15 cellular contexts compared by ENCODE assay signal in the genomic region with DNA sequence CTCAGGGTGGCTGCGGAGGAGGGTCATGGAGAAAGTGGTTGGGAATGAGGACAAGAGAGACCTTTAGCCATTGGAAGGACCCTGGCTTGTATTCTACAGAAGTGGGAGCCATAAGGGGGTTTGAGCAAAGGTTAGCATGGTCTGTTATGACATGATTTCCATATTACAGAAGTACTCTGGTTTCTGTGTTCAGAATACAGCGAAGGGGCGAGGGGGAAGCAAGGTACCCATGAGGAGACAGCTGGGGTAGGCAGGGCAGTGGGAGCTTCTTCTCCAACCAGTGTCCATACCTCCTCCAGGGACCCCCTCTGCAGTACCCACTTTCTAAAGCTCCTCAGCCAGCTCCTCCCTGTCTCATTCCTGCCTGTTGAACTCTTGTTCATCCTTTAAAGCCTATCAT. TPM values are rescaled to one million over a fixed set of nuclear protein-coding genes. Genes with fewer than 3 reads are reported as not detected.
A peak's percentile ranks its signal among the peaks of the same experiment; 100 is the strongest.
DNase-seq lines count a peak whose midpoint lies in the region; ATAC-seq lines count a peak whose summit lies in the region.
"Had no signal": no experiment of that assay in that cellular context is flagged by ENCODE, and none has a peak within 500 bp of the region (broad histone marks: within the 10 kb centered on the region; RNA-seq: fewer than 3 reads in every experiment).

No MANE protein-coding gene starts in this region.

- no peak for DNase-seq in activated T-cell treated with anti-CD3 and anti-CD28 coated beads, Interleukin-2, amount 50 U/mL, for 24 hours
- DNase-seq in activated T-cell treated with anti-CD3 and anti-CD28 coated beads, Interleukin-2, amount 50 U/mL, for 48 hours: no peak
- no peak for DNase-seq in activated naive CD8-positive, alpha-beta T cell treated with anti-CD3 and anti-CD28 coated beads, Interleukin-2, amount 50 U/mL, for 24 hours
- DNase-seq in mesenchymal stem cell: no peak
- DNase-seq in substantia nigra (lab: John Stamatoyannopoulos, UW): no peak
- DNase-seq in COLO829 (ENCODE audit: low spot score): no peak
- no peak for DNase-seq in NCI-H2081 (lab: John Stamatoyannopoulos, UW)
- DNase-seq: DMS 273 treated with DMSO at 0.1 percent for 48 hours, HFFc6, NCI-H1048, NCI-H1436 treated with DMSO at 0.1 percent for 48 hours, NCI-H2081 treated with DMSO at 0.1 percent for 48 hours, NCI-H510A treated with DMSO at 0.1 percent for 48 hours had no signal

- 97% methylated on average over 3 of the region's 3 CpGs for WGBS in mesenchymal stem cell

- no peaks in the 10 kb centered on the region for H3K27me3 ChIP-seq in mesenchymal stem cell (ENCODE audit: control insufficient read depth in 1 of 2, insufficient read depth in 1 of 2, low read length in 2 of 2)
- H3K27me3 ChIP-seq: BLaER1 had no signal

- H3K4ac ChIP-seq in mesenchymal stem cell (ENCODE audit: low read depth in 1 of 2, low read length in 2 of 2): no peak overlapping the region

- peaks cover 30% of the 10 kb centered on the region for H3K4me1 Mint-ChIP-seq in activated T-cell treated with anti-CD3 and anti-CD28 coated beads, Interleukin-2, amount 50 U/mL, for 24 hours (ENCODE audit: low read depth)
- H3K4me1 Mint-ChIP-seq in activated naive CD8-positive, alpha-beta T cell treated with anti-CD3 and anti-CD28 coated beads, Interleukin-2, amount 50 U/mL, for 24 hours: peaks cover 44% of the 10 kb centered on the region

- H3K27ac Mint-ChIP-seq in activated T-cell treated with anti-CD3 and anti-CD28 coated beads, Interleukin-2, amount 50 U/mL, for 24 hours: peak overlapping the region; percentile 10
- peak overlapping the region; percentile 83 for H3K27ac Mint-ChIP-seq in activated naive CD8-positive, alpha-beta T cell treated with anti-CD3 and anti-CD28 coated beads, Interleukin-2, amount 50 U/mL, for 24 hours
- H3K27ac Mint-ChIP-seq: HFFc6 had no signal

- H2BK120ac ChIP-seq in mesenchymal stem cell (ENCODE audit: low read depth, low read length): no peak overlapping the region

- no peak overlapping the region for H2BK15ac ChIP-seq in mesenchymal stem cell (ENCODE audit: low read depth, poor library complexity, severe bottlenecking)

- H4K8ac ChIP-seq in mesenchymal stem cell (ENCODE audit: low read length): no peak overlapping the region

- H3K4me3 ChIP-seq in mesenchymal stem cell (ENCODE audit: insufficient read depth in 1 of 2, low read depth in 1 of 2, low read length in 2 of 2): no peak overlapping the region
- H3K4me3 ChIP-seq: BLaER1 had no signal

- no peak overlapping the region for H3K4me3 Mint-ChIP-seq in activated T-cell treated with anti-CD3 and anti-CD28 coated beads, Interleukin-2, amount 50 U/mL, for 24 hours
- peak overlapping the region; percentile 24 for H3K4me3 Mint-ChIP-seq in activated naive CD8-positive, alpha-beta T cell treated with anti-CD3 and anti-CD28 coated beads, Interleukin-2, amount 50 U/mL, for 24 hours
- H3K4me3 Mint-ChIP-seq: HFFc6 had no signal

- H2BK5ac ChIP-seq in mesenchymal stem cell (ENCODE audit: low read depth, low read length, poor library complexity, severe bottlenecking): no peak overlapping the region

- H3K27ac ChIP-seq in mesenchymal stem cell (ENCODE audit: low read length, poor library complexity, severe bottlenecking) (no peak overlapping the region), substantia nigra (ENCODE audit: low read depth, low read length, poor library complexity, severe bottlenecking) (peak overlapping the region; percentile 58)
- H3K27ac ChIP-seq: BLaER1 had no signal

- H3K9ac ChIP-seq in mesenchymal stem cell (ENCODE audit: low read length): no peak overlapping the region
- H3K9ac ChIP-seq: BLaER1 had no signal

- no peaks in the 10 kb centered on the region for H3K9me3 ChIP-seq in mesenchymal stem cell (ENCODE audit: control insufficient read depth, low read length)
- H3K9me3 ChIP-seq: BLaER1 had no signal

- H3K4me1 ChIP-seq in mesenchymal stem cell (ENCODE audit: control insufficient read depth, insufficient read depth, low read depth, low read length): peaks cover 25% of the 10 kb centered on the region

- ATAC-seq in activated naive CD8-positive, alpha-beta T cell treated with anti-CD3 and anti-CD28 coated beads, Interleukin-2, amount 50 U/mL, for 24 hours: no peak
- no peak for ATAC-seq in HG03095 (IDR thresholded peaks at IDR 0.05; ENCODE audit: unreplicated experiment)

- H2BK12ac ChIP-seq in mesenchymal stem cell (ENCODE audit: low read length in 2 of 2): no peak overlapping the region

- H3K14ac ChIP-seq in mesenchymal stem cell (ENCODE audit: low read length in 2 of 2): no peak overlapping the region

- no peaks in the 10 kb centered on the region for H3K36me3 ChIP-seq in mesenchymal stem cell (ENCODE audit: control insufficient read depth in 1 of 2, insufficient read depth in 2 of 2, low read depth in 1 of 2, low read length in 2 of 2)
- H3K36me3 ChIP-seq: BLaER1 had no signal

- peak overlapping the region; percentile 81 for H2AK5ac ChIP-seq in mesenchymal stem cell (ENCODE audit: low read length, severe bottlenecking)

- H3K4me2 ChIP-seq in mesenchymal stem cell (ENCODE audit: low read length, poor library complexity, severe bottlenecking): no peak overlapping the region

- H3K27me3 Mint-ChIP-seq in activated T-cell treated with anti-CD3 and anti-CD28 coated beads, Interleukin-2, amount 50 U/mL, for 24 hours: no peaks in the 10 kb centered on the region
- H3K27me3 Mint-ChIP-seq in activated naive CD8-positive, alpha-beta T cell treated with anti-CD3 and anti-CD28 coated beads, Interleukin-2, amount 50 U/mL, for 24 hours: no peaks in the 10 kb centered on the region

- peaks cover 24% of the 10 kb centered on the region for H3K79me1 ChIP-seq in mesenchymal stem cell (replicated peaks; ENCODE audit: low read length, poor library complexity, severe bottlenecking)

- no peak overlapping the region for H3K23ac ChIP-seq in mesenchymal stem cell (ENCODE audit: low read length in 2 of 2)

- peaks cover 4% of the 10 kb centered on the region for H3K9me3 Mint-ChIP-seq in activated T-cell treated with anti-CD3 and anti-CD28 coated beads, Interleukin-2, amount 50 U/mL, for 24 hours
- H3K9me3 Mint-ChIP-seq in activated naive CD8-positive, alpha-beta T cell treated with anti-CD3 and anti-CD28 coated beads, Interleukin-2, amount 50 U/mL, for 24 hours: peaks cover 3% of the 10 kb centered on the region
- H3K9me3 Mint-ChIP-seq: HFFc6 had no signal

- no peak overlapping the region for H3K18ac ChIP-seq in mesenchymal stem cell (ENCODE audit: low read depth in 1 of 2, low read length in 2 of 2)

- peaks cover 2% of the 10 kb centered on the region for H3K36me3 Mint-ChIP-seq in activated T-cell treated with anti-CD3 and anti-CD28 coated beads, Interleukin-2, amount 50 U/mL, for 24 hours (ENCODE audit: low read depth)
- peaks cover 10% of the 10 kb centered on the region for H3K36me3 Mint-ChIP-seq in activated naive CD8-positive, alpha-beta T cell treated with anti-CD3 and anti-CD28 coated beads, Interleukin-2, amount 50 U/mL, for 24 hours (ENCODE audit: low read depth)

- H2AFZ ChIP-seq in mesenchymal stem cell (ENCODE audit: low read depth, low read length): no peak overlapping the region

- no peak overlapping the region for H4K91ac ChIP-seq in mesenchymal stem cell (ENCODE audit: low read length)

RNA-seq across cellular contexts. Expression of gene KCNE1, which starts 21.9 kb away (rescaled TPM):
- polyA plus RNA-seq in mesenchymal stem cell (2013, experiment 1 of 2): 0.19 TPM
- polyA plus RNA-seq in mesenchymal stem cell (2013, experiment 2 of 2): 0.23 TPM
